Comparison of ENCODE assay signal across 8 cellular contexts in genomic region chr10:11757820-11758463, GRCh38. TPM values are rescaled to one million over a fixed set of nuclear protein-coding genes. Genes with fewer than 3 reads are reported as not detected.
DNase-seq lines count a peak whose midpoint lies in the region; ATAC-seq and TF ChIP-seq lines count a peak whose summit lies in the region.

No MANE protein-coding gene starts in this region.

- ATAC-seq in activated naive CD4-positive, alpha-beta T cell treated with anti-CD3 and anti-CD28 coated beads, Interleukin-2, amount 50 U/mL, for 72 hours, result peak; percentile 99
- peak; percentile 85 for ATAC-seq in Right ventricle myocardium superior (ENCODE audit: poor library complexity)
- ATAC-seq in upper lobe of left lung (ENCODE audit: low FRiP score in 2 of 2), result peak; percentile 93 to 94

- TF ChIP-seq POLR2A in prostate gland (IDR thresholded peaks at IDR 0.05) (no peak), upper lobe of left lung (IDR thresholded peaks at IDR 0.05) (no peak)

- TF ChIP-seq EP300 in upper lobe of left lung (IDR thresholded peaks at IDR 0.05), result no peak

- intact Hi-C loops in Right ventricle myocardium superior (cut with DNase I) (loop anchor here (10.0 kb wide), 2 partner anchors 143 to 243 kb away; partner anchors contain the start of gene USP6NL), prostate gland (cut with DNase I) (loop anchor here (2.0 kb wide), 1 partner anchor 241 kb away; no protein-coding TSS in a partner anchor)

- H3K27me3 ChIP-seq in HAP-1 (ENCODE audit: low read depth) (no peaks in the 10 kb centered on the region), prostate gland (replicated peaks; ENCODE audit: insufficient read depth) (no peaks in the 10 kb centered on the region), upper lobe of left lung (no peaks in the 10 kb centered on the region)

- H3K36me3 ChIP-seq in HAP-1 (replicated peaks) (peaks cover 4% of the 10 kb centered on the region; the same call in 1 of the 2 replicates), prostate gland (peaks cover 0 to 5% of the 10 kb centered on the region in 2 donors), upper lobe of left lung (peaks cover 0 to 40% (median 8%) of the 10 kb centered on the region in 4 donors)

- WGBS in prostate gland, result 14% methylated on average over 11 of the region's 11 CpGs
- WGBS in upper lobe of left lung, 2 donors, result 35 to 48% methylated on average over 6 to 11 of the region's 11 CpGs

- H3K36me3 Mint-ChIP-seq in activated naive CD4-positive, alpha-beta T cell treated with anti-CD3 and anti-CD28 coated beads, Interleukin-2, amount 50 U/mL, for 72 hours, result no peaks in the 10 kb centered on the region

- DNase-seq in GM10266 (ENCODE audit: extremely low spot score) (peak; percentile 84), HAP-1 (ENCODE audit: low spot score in 2 of 2) (peak; percentile 74 to 92), M059J (ENCODE audit: low read depth) (peak; percentile 51), SKM-1 treated with dmso at 0.1 percent for 144 hours (lab: John Stamatoyannopoulos, UW; ENCODE audit: unreplicated experiment) (peak; percentile 13), Right ventricle myocardium superior (peak; percentile 93), prostate gland (ENCODE audit: low spot score) (peak; percentile 93), upper lobe of left lung (peak; percentile 90 to 93)
- peak; percentile 81 to 87 for DNase-seq in activated naive CD4-positive, alpha-beta T cell treated with anti-CD3 and anti-CD28 coated beads, Interleukin-2, amount 50 U/mL, for 72 hours (ENCODE audit: low spot score in 2 of 2)

- in situ Hi-C loops in HAP-1 (cut with MboI; ENCODE audit: low sequenced_read_pairs), result loop anchor here (5.0 kb wide), 1 partner anchor 241 kb away; no protein-coding TSS in a partner anchor

- peak; percentile 97 for TF ChIP-seq CTCF in GM10266 (IDR thresholded peaks at IDR 0.05; ENCODE audit: control insufficient read depth, insufficient read depth, low read depth, missing control alignments)
- peak; percentile 72 to 96 (median 90) for TF ChIP-seq CTCF in prostate gland (IDR thresholded peaks at IDR 0.05)
- peak; percentile 86 to 94 (median 90) for TF ChIP-seq CTCF in upper lobe of left lung (IDR thresholded peaks at IDR 0.05)

- peak overlapping the region; percentile 44 to 46 for H3K27ac ChIP-seq in prostate gland
- peak overlapping the region; percentile 40 to 72 (median 60) for H3K27ac ChIP-seq in upper lobe of left lung

- peaks cover 12% of the 10 kb centered on the region for H3K4me1 ChIP-seq in HAP-1
- peaks cover 5% of the 10 kb centered on the region for H3K4me1 ChIP-seq in prostate gland (replicated peaks)
- peaks cover 3 to 15% (median 7%) of the 10 kb centered on the region in 4 donors for H3K4me1 ChIP-seq in upper lobe of left lung

- H3K9me3 Mint-ChIP-seq in activated naive CD4-positive, alpha-beta T cell treated with anti-CD3 and anti-CD28 coated beads, Interleukin-2, amount 50 U/mL, for 72 hours, result no peaks in the 10 kb centered on the region

- no peak overlapping the region for H3K4me3 ChIP-seq in HAP-1
- H3K4me3 ChIP-seq in prostate gland, result no peak overlapping the region
- H3K4me3 ChIP-seq in upper lobe of left lung, result no peak overlapping the region

- H3K9me3 ChIP-seq in HAP-1, result no peaks in the 10 kb centered on the region
- no peaks in the 10 kb centered on the region for H3K9me3 ChIP-seq in prostate gland
- H3K9me3 ChIP-seq in upper lobe of left lung, result no peaks in the 10 kb centered on the region

- no peak overlapping the region for H3K27ac Mint-ChIP-seq in activated naive CD4-positive, alpha-beta T cell treated with anti-CD3 and anti-CD28 coated beads, Interleukin-2, amount 50 U/mL, for 72 hours

RNA-seq across cellular contexts. Expression of gene ECHDC3, which starts 15.8 kb away (rescaled TPM):
- total RNA-seq in M059J (2014; rRNA removed; shearing (Covaris generic)), result not detected in 2 replicates
- total RNA-seq in activated naive CD4-positive, alpha-beta T cell treated with anti-CD3 and anti-CD28 coated beads, Interleukin-2, amount 50 U/mL, for 72 hours, result 1 to 10 TPM in 1 of 2 donors, under 1 TPM in 1; 0.41 to 1.8 TPM
- 105 TPM for total RNA-seq in Right ventricle myocardium superior
- total RNA-seq in prostate gland, result 10 to 100 TPM; 77.6 to 98.3 TPM
- 10 to 100 TPM; 32.0 to 98.0 (median 61.2) TPM for total RNA-seq in upper lobe of left lung

Comparison
In these comparisons a context has a peak if more than half of its experiments do, and no peak if none do; other contexts are left out.
1. DNase-seq: peak in every context shown above with its lines; median percentile 93 in Right ventricle myocardium superior; 93 in prostate gland; 92 in upper lobe of left lung; 84 in GM10266; 84 in activated naive CD4-positive, alpha-beta T cell treated with anti-CD3 and anti-CD28 coated beads, Interleukin-2, amount 50 U/mL, for 72 hours; 83 in HAP-1; 51 in M059J; 13 in SKM-1 treated with dmso at 0.1 percent for 144 hours.
2. RNA of gene ECHDC3, which starts 15.8 kb away (total RNA-seq): 105 TPM in Right ventricle myocardium superior (single experiment), 77.6 to 98.3 TPM in prostate gland and 32.0 to 98.0 TPM in upper lobe of left lung; 0.41 to 1.8 TPM in activated naive CD4-positive, alpha-beta T cell treated with anti-CD3 and anti-CD28 coated beads, Interleukin-2, amount 50 U/mL, for 72 hours and not detected in M059J; every median in the first group is over 10 times any median in the second.
3. Peak in every context shown above with its lines, with median percentiles within 50 percentile points of each other: CTCF ChIP-seq and ATAC-seq.